In the genomic region with DNA sequence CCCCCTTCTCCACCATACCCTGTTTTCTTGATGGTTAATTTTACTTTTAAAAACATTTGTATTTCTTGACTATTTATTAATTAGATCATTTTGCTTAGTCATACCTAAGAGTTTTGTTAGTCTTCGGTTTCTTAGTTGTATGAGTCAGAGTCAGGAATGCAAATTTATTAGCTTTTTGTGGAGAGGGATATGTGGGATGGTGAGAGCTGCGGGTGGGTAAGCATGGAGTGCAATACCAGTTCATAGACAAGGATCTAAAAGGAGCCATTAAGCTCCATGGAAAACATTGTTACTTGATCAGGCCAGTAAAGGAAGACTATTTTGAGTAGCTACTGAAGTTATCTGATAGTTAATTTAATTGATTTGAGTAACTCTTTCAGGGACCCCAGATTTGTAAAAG, we compare ENCODE assay signal across 8 cellular contexts.
DNase-seq lines count a peak whose midpoint lies in the region; ATAC-seq, FAIRE-seq and TF ChIP-seq lines count a peak whose summit lies in the region.

No MANE protein-coding gene starts in this region.

- FAIRE-seq in GM12892 (lab: Jason Lieb, UNC): peak; percentile 68
- FAIRE-seq in small intestine (lab: Jason Lieb, UNC): no peak

- DNase-seq in GM12892 (ENCODE audit: insufficient read length) (no peak), SW480 (ENCODE audit: low spot score) (peak; percentile 87), glomerular visceral epithelial cell (ENCODE audit: extremely low spot score) (peak; percentile 89), small intestine (peak; percentile 21), NCI-H1048 (lab: John Stamatoyannopoulos, UW) (no peak), NCI-H510A (lab: John Stamatoyannopoulos, UW) (no peak)

- no peak overlapping the region for H3K4me3 ChIP-seq in small intestine (ENCODE audit: low read depth in 1 of 2, low read length in 2 of 2)

- H3K27ac ChIP-seq in small intestine (ENCODE audit: low read depth in 1 of 2, low read length in 1 of 2): no peak overlapping the region

- ATAC-seq in GM18873 (IDR thresholded peaks at IDR 0.05; ENCODE audit: low FRiP score, unreplicated experiment) (no peak), GM21737 (IDR thresholded peaks at IDR 0.05; ENCODE audit: unreplicated experiment) (no peak)

- H3K27me3 ChIP-seq in small intestine (ENCODE audit: control insufficient read depth in 2 of 2, insufficient read depth in 2 of 2, low read length in 2 of 2): no peaks in the 10 kb centered on the region

- peaks cover 0 to 4% of the 10 kb centered on the region in 2 donors for H3K4me1 ChIP-seq in small intestine (ENCODE audit: control insufficient read depth in 2 of 2, insufficient read depth in 1 of 2, low read depth in 1 of 2, low read length in 1 of 2)

- WGBS in small intestine, 3 donors: 9 to 33% (median 18%) methylated on average over 2 of the region's 2 CpGs

- H3K9me3 ChIP-seq in small intestine (ENCODE audit: control insufficient read depth, low read depth): no peaks in the 10 kb centered on the region

- TF ChIP-seq POLR2A in GM12892 (IDR thresholded peaks at IDR 0.05; ENCODE audit: low read depth, low read length): no peak

- H3K36me3 ChIP-seq in small intestine (ENCODE audit: control insufficient read depth in 2 of 2, insufficient read depth in 2 of 2, low read length in 2 of 2): no peaks in the 10 kb centered on the region

Comparison
In these comparisons a context has a peak if more than half of its experiments do, and no peak if none do; other contexts are left out.
1. DNase-seq: peak in SW480 (single experiment), glomerular visceral epithelial cell (single experiment) and small intestine (single experiment); none in GM12892 (single experiment), NCI-H1048 (single experiment) and NCI-H510A (single experiment).